In genomic region chr2:129876576-129876975, GRCh38 we compare ENCODE assay signal across 8 cellular contexts.
DNase-seq lines count a peak whose midpoint lies in the region; ATAC-seq and TF ChIP-seq lines count a peak whose summit lies in the region.

No MANE protein-coding gene starts in this region.

- H3K27me3 ChIP-seq in cardiac muscle cell (no peaks in the 10 kb centered on the region), body of pancreas (no peaks in the 10 kb centered on the region)

- no peaks in the 10 kb centered on the region for H3K36me3 ChIP-seq in cardiac muscle cell
- H3K36me3 ChIP-seq in body of pancreas (replicated peaks in 1 of 2; ENCODE audit: insufficient read depth in 1 of 2, low read depth in 2 of 2) = no peaks in the 10 kb centered on the region
- no peaks in the 10 kb centered on the region for H3K36me3 ChIP-seq in mesodermal cell (ENCODE audit: control insufficient read depth, insufficient read depth, low read length)
- no peaks in the 10 kb centered on the region for H3K36me3 ChIP-seq in urinary bladder (ENCODE audit: insufficient read depth)

- H3K27ac ChIP-seq in cardiac muscle cell (no peak overlapping the region), body of pancreas (peak overlapping the region in 3 of 4 donors; percentile 69 to 79 (median 71)), mesodermal cell (ENCODE audit: low read depth, low read length, severe bottlenecking) (no peak overlapping the region), urinary bladder (ENCODE audit: low read depth) (no peak overlapping the region)

- no peak for ATAC-seq in Right ventricle myocardium inferior
- ATAC-seq in body of pancreas = no peak
- no peak for ATAC-seq in HG03108 (IDR thresholded peaks at IDR 0.05; ENCODE audit: unreplicated experiment)
- no peak for ATAC-seq in HG03354 (IDR thresholded peaks at IDR 0.05; ENCODE audit: poor library complexity, severe bottlenecking, unreplicated experiment)

- TF ChIP-seq POLR2A in body of pancreas (IDR thresholded peaks at IDR 0.05) = no peak

- H3K4me1 ChIP-seq in cardiac muscle cell (ENCODE audit: low read depth) (peaks cover 5% of the 10 kb centered on the region), body of pancreas (peaks cover 7% of the 10 kb centered on the region), mesodermal cell (ENCODE audit: control insufficient read depth, insufficient read depth, low read length, poor library complexity, severe bottlenecking) (no peaks in the 10 kb centered on the region), urinary bladder (ENCODE audit: insufficient read depth) (no peaks in the 10 kb centered on the region)

- no peak for TF ChIP-seq CTCF in cardiac muscle cell (IDR thresholded peaks at IDR 0.05; ENCODE audit: low read depth, low read length)
- no peak for TF ChIP-seq CTCF in body of pancreas (IDR thresholded peaks at IDR 0.05)

- intact Hi-C loops in Right ventricle myocardium inferior (cut with DNase I) (no loop called here), body of pancreas (cut with DNase I) (no loop called here)

- no peak for DNase-seq in cardiac muscle cell (ENCODE audit: low read depth in 1 of 2, low spot score in 1 of 2)
- no peak for DNase-seq in Right ventricle myocardium inferior (ENCODE audit: missing footprints)
- DNase-seq in body of pancreas = no peak
- DNase-seq in GF-D8 (lab: John Stamatoyannopoulos, UW) = no peak

- no peaks in the 10 kb centered on the region for H3K9me3 ChIP-seq in cardiac muscle cell (ENCODE audit: low read depth)
- no peaks in the 10 kb centered on the region for H3K9me3 ChIP-seq in body of pancreas
- no peaks in the 10 kb centered on the region for H3K9me3 ChIP-seq in mesodermal cell (ENCODE audit: control insufficient read depth, low read length)

- 34 to 46% methylated on average over 6 of the region's 6 CpGs for WGBS in body of pancreas, 2 donors
- 81 to 89% methylated on average over 6 of the region's 6 CpGs for WGBS in mesodermal cell (ENCODE audit: insufficient coverage in 2 of 2), 2 experiments
- WGBS in urinary bladder = 67% methylated on average over 6 of the region's 6 CpGs

- H3K4me3 ChIP-seq in cardiac muscle cell (peak overlapping the region; percentile 55), body of pancreas (no peak overlapping the region), mesodermal cell (ENCODE audit: extremely low read depth, insufficient read depth, low read length, poor library complexity, severe bottlenecking) (peak overlapping the region; percentile 49), urinary bladder (ENCODE audit: low read depth, low read length) (peak overlapping the region; percentile 35)

Comparison
In these comparisons a context has a peak if more than half of its experiments do, and no peak if none do; other contexts are left out.
1. H3K27ac ChIP-seq: peak in body of pancreas (3 of 4); none in cardiac muscle cell (single experiment), mesodermal cell (single experiment) and urinary bladder (single experiment).
2. H3K4me3 ChIP-seq: peak in cardiac muscle cell (single experiment), mesodermal cell (single experiment) and urinary bladder (single experiment); none in body of pancreas (0 of 2).